15 cellular contexts compared by ENCODE assay signal in genomic region chr9:138073408-138073807, GRCh38.
"Had no signal": no experiment of that assay in that cellular context is flagged by ENCODE, and none has a peak within 500 bp of the region (broad histone marks: within the 10 kb centered on the region; RNA-seq: fewer than 3 reads in every experiment).

No MANE protein-coding gene starts in this region.

- H3K4me1 ChIP-seq: breast epithelium, left lung, right atrium auricular region had no signal

- H3K27ac Mint-ChIP-seq: activated naive CD8-positive, alpha-beta T cell treated with anti-CD3 and anti-CD28 coated beads, Interleukin-2, amount 10 ng/mL, durations not matched to agents 7 days and 5 days; activated T-cell treated with anti-CD3 and anti-CD28 coated beads, Interleukin-2, amount 50 U/mL, for 72 hours; progenitor cell of endocrine pancreas; stimulated activated naive CD8-positive, alpha-beta T cell treated with anti-CD3 and anti-CD28 coated beads, Interleukin-15, amount 100 ng/mL, for 72 hours had no signal

- H3K27me3 Mint-ChIP-seq: activated naive CD8-positive, alpha-beta T cell treated with anti-CD3 and anti-CD28 coated beads, Interleukin-2, amount 10 ng/mL, durations not matched to agents 7 days and 5 days; progenitor cell of endocrine pancreas had no signal

- H3K4me1 Mint-ChIP-seq: activated naive CD8-positive, alpha-beta T cell treated with anti-CD3 and anti-CD28 coated beads, Interleukin-2, amount 10 ng/mL, durations not matched to agents 7 days and 5 days; naive B cell; stimulated activated naive CD8-positive, alpha-beta T cell treated with anti-CD3 and anti-CD28 coated beads, Interleukin-15, amount 100 ng/mL, for 72 hours had no signal

- ATAC-seq: activated T-cell treated with anti-CD3 and anti-CD28 coated beads, Interleukin-2, amount 50 U/mL, for 72 hours; esophagus mucosa; left lung; stimulated activated naive CD8-positive, alpha-beta T cell treated with anti-CD3 and anti-CD28 coated beads, Interleukin-15, amount 100 ng/mL, for 72 hours; WTC11 had no signal

- H3K4me3 ChIP-seq: breast epithelium, dorsolateral prefrontal cortex, left lung, right atrium auricular region, smooth muscle cell had no signal

- H3K36me3 Mint-ChIP-seq: activated naive CD8-positive, alpha-beta T cell treated with anti-CD3 and anti-CD28 coated beads, Interleukin-2, amount 10 ng/mL, durations not matched to agents 7 days and 5 days; naive B cell had no signal

- H3K9me3 Mint-ChIP-seq: activated naive CD8-positive, alpha-beta T cell treated with anti-CD3 and anti-CD28 coated beads, Interleukin-2, amount 10 ng/mL, durations not matched to agents 7 days and 5 days; activated T-cell treated with anti-CD3 and anti-CD28 coated beads, Interleukin-2, amount 50 U/mL, for 72 hours; stimulated activated naive CD8-positive, alpha-beta T cell treated with anti-CD3 and anti-CD28 coated beads, Interleukin-15, amount 100 ng/mL, for 72 hours; WTC11 had no signal

- H3K4me3 Mint-ChIP-seq: activated naive CD8-positive, alpha-beta T cell treated with anti-CD3 and anti-CD28 coated beads, Interleukin-2, amount 10 ng/mL, durations not matched to agents 7 days and 5 days; activated T-cell treated with anti-CD3 and anti-CD28 coated beads, Interleukin-2, amount 50 U/mL, for 72 hours; naive B cell; WTC11 had no signal

- DNase-seq: activated CD4-positive, alpha-beta T cell treated with anti-CD3 and anti-CD28 coated beads for 4 hours; activated naive CD8-positive, alpha-beta T cell treated with anti-CD3 and anti-CD28 coated beads, Interleukin-2, amount 10 ng/mL, durations not matched to agents 7 days and 5 days; activated T-cell treated with anti-CD3 and anti-CD28 coated beads, Interleukin-2, amount 50 U/mL, for 72 hours; naive B cell; nucleus accumbens; stimulated activated naive CD8-positive, alpha-beta T cell treated with anti-CD3 and anti-CD28 coated beads, Interleukin-15, amount 100 ng/mL, for 72 hours; T-helper 2 cell had no signal

- H3K27me3 ChIP-seq: right atrium auricular region had no signal

- H3K36me3 ChIP-seq: breast epithelium, left lung, right atrium auricular region had no signal

- H3K27ac ChIP-seq: breast epithelium, left lung, right atrium auricular region had no signal

- H3K9me3 ChIP-seq: breast epithelium, left lung, right atrium auricular region had no signal
